ENCODE assay signal across 16 cellular contexts in genomic region chr6:167571550-167571949, GRCh38.
DNase-seq lines count a peak whose midpoint lies in the region; ATAC-seq and TF ChIP-seq lines count a peak whose summit lies in the region.
"Had no signal": no experiment of that assay in that cellular context is flagged by ENCODE, and none has a peak within 500 bp of the region (broad histone marks: within the 10 kb centered on the region; RNA-seq: fewer than 3 reads in every experiment).

No MANE protein-coding gene starts in this region.

- no peaks in the 10 kb centered on the region for H3K9me3 ChIP-seq in testis

- WGBS in testis, 2 donors: 51 to 68% methylated on average over 9 of the region's 9 CpGs

- TF ChIP-seq POLR2A in testis (IDR thresholded peaks at IDR 0.05): no peak

- H3K36me3 Mint-ChIP-seq in GM23338 (ENCODE audit: low read depth): no peaks in the 10 kb centered on the region; the same call in 2 of the 3 replicates
- H3K36me3 Mint-ChIP-seq in brain: no peaks in the 10 kb centered on the region
- H3K36me3 Mint-ChIP-seq in mesothelial cell of epicardium: peaks cover 7% of the 10 kb centered on the region

- H3K9me3 Mint-ChIP-seq in GM23338 (no peaks in the 10 kb centered on the region; the same call in 2 of the 3 replicates), brain (peaks cover 0 to 3% (median 0%) of the 10 kb centered on the region in 5 experiments), mesothelial cell of epicardium (no peaks in the 10 kb centered on the region)
- H3K9me3 Mint-ChIP-seq: CD4-positive, alpha-beta T cell had no signal

- H3K4me1 ChIP-seq in GM23338 (ENCODE audit: insufficient read depth) (no peaks in the 10 kb centered on the region), testis (peaks cover 52% of the 10 kb centered on the region)

- H3K4me3 ChIP-seq in GM23338 (no peak overlapping the region), testis (no peak overlapping the region)

- intact Hi-C loops in testis (cut with DNase I; ENCODE audit: low total_unique reads): no loop called here

- peak; percentile 32 for ATAC-seq in GM23338
- no peak for ATAC-seq in stimulated activated naive CD8-positive, alpha-beta T cell treated with anti-CD3 and anti-CD28 coated beads, Interleukin-15, Interleukin-2, amounts not matched to agents 100 U/mL and 50 U/mL, for 24 hours
- ATAC-seq in GM21381 (IDR thresholded peaks at IDR 0.05; ENCODE audit: unreplicated experiment): no peak
- ATAC-seq: PC-3 had no signal

- H3K27ac Mint-ChIP-seq in GM23338 (no peak overlapping the region), brain (peak overlapping the region in 4 of 5 experiments; percentile 47 to 89 (median 66)), mesothelial cell of epicardium (peak overlapping the region; percentile 93)
- H3K27ac Mint-ChIP-seq: CD4-positive, alpha-beta T cell had no signal

- H3K4me3 Mint-ChIP-seq in GM23338: no peak overlapping the region
- H3K4me3 Mint-ChIP-seq in brain: no peak overlapping the region
- H3K4me3 Mint-ChIP-seq in mesothelial cell of epicardium: no peak overlapping the region
- H3K4me3 Mint-ChIP-seq: CD4-positive, alpha-beta T cell had no signal

- no peaks in the 10 kb centered on the region for H3K9me2 ChIP-seq in GM23338 (ENCODE audit: insufficient read depth)

- no peak for DNase-seq in GM23338 (ENCODE audit: low spot score)
- peak in 1 of 2 experiments; percentile 34 for DNase-seq in mesothelial cell of epicardium (ENCODE audit: low spot score in 2 of 2, unreplicated experiment in 2 of 2)
- DNase-seq in testis: peak; percentile 44
- DNase-seq in stimulated activated naive CD8-positive, alpha-beta T cell treated with anti-CD3 and anti-CD28 coated beads, Interleukin-15, Interleukin-2, amounts not matched to agents 100 U/mL and 50 U/mL, for 24 hours: no peak
- no peak for DNase-seq in LoVo (ENCODE audit: low spot score)
- DNase-seq: ACHN; AML-193; CD4-positive, alpha-beta T cell; DMS79; KG1; NCI-H1436 treated with DMSO at 0.1 percent for 48 hours; NCI-H2029 treated with DMSO at 0.1 percent for 48 hours; NCI-H748 treated with DMSO at 0.1 percent for 48 hours; PC-3 had no signal

- no peak overlapping the region for H2AFZ ChIP-seq in GM23338

- no peak overlapping the region for H3K4me2 ChIP-seq in GM23338

- no peaks in the 10 kb centered on the region for H3K79me2 ChIP-seq in GM23338 (replicated peaks; ENCODE audit: insufficient read depth)

- no peaks in the 10 kb centered on the region for H3F3A ChIP-seq in GM23338 (replicated peaks; ENCODE audit: low read depth)

- H3K27me3 ChIP-seq in GM23338 (ENCODE audit: insufficient read depth) (no peaks in the 10 kb centered on the region), testis (no peaks in the 10 kb centered on the region)

- no peaks in the 10 kb centered on the region for H4K20me1 ChIP-seq in GM23338 (replicated peaks; ENCODE audit: insufficient read depth)

- TF ChIP-seq CTCF in GM23338 (conservative IDR thresholded peaks at IDR 0.05; ENCODE audit: low read depth in 2 of 2) (no peak), brain (conservative IDR thresholded peaks at IDR 0.05) (no peak), mesothelial cell of epicardium (IDR thresholded peaks at IDR 0.05; ENCODE audit: unreplicated experiment) (no peak), testis (IDR thresholded peaks at IDR 0.05) (no peak)

- H3K36me3 ChIP-seq in GM23338 (ENCODE audit: insufficient read depth) (no peaks in the 10 kb centered on the region), testis (ENCODE audit: low read depth, missing control alignments) (no peaks in the 10 kb centered on the region)

- H3K27ac ChIP-seq in GM23338 (ENCODE audit: low read depth) (no peak overlapping the region), testis (peak overlapping the region; percentile 80 to 85)

- H3K4me1 Mint-ChIP-seq in GM23338: peaks cover 6% of the 10 kb centered on the region
- peaks cover 62% of the 10 kb centered on the region for H3K4me1 Mint-ChIP-seq in brain
- H3K4me1 Mint-ChIP-seq in mesothelial cell of epicardium: peaks cover 55% of the 10 kb centered on the region

- peaks cover 10% of the 10 kb centered on the region for H3K27me3 Mint-ChIP-seq in GM23338 (ENCODE audit: insufficient read depth, low read depth, poor library complexity)
- peaks cover 5% of the 10 kb centered on the region for H3K27me3 Mint-ChIP-seq in brain
- no peaks in the 10 kb centered on the region for H3K27me3 Mint-ChIP-seq in mesothelial cell of epicardium (ENCODE audit: low read depth)
- H3K27me3 Mint-ChIP-seq: CD4-positive, alpha-beta T cell had no signal

TF ChIP-seq in GM23338, 12 proteins besides CTCF, POLR2A, EP300 and RAD21:
- TF ChIP-seq POLR2AphosphoS5 (IDR thresholded peaks at IDR 0.05; ENCODE audit: low read depth) (no peak), EZH2phosphoT487 (IDR thresholded peaks at IDR 0.05; ENCODE audit: unreplicated experiment) (no peak), ZNF114 (CRISPR knock-in tag; IDR thresholded peaks at IDR 0.05) (no peak), ETS1 (IDR thresholded peaks at IDR 0.05) (no peak)
